ENCODE assay signal across 8 cellular contexts in genomic region chr18:50880108-50880465, GRCh38.
DNase-seq lines count a peak whose midpoint lies in the region; ATAC-seq and TF ChIP-seq lines count a peak whose summit lies in the region.

No MANE protein-coding gene starts in this region.

- no peaks in the 10 kb centered on the region for H3K9me3 ChIP-seq in muscle layer of duodenum (ENCODE audit: control insufficient read depth in 1 of 2, low read length in 2 of 2)

- no peak for TF ChIP-seq CTCF in GM10248 (IDR thresholded peaks at IDR 0.05; ENCODE audit: control extremely low read depth, extremely low read depth, low read depth, missing control alignments)
- TF ChIP-seq CTCF in brain microvascular endothelial cell (IDR thresholded peaks at IDR 0.05; ENCODE audit: low read depth, low read length, missing control alignments), result no peak

- POLR2A ChIA-PET in GM10248 (lab: Yijun Ruan, JAX) (interaction anchor here (1.4 kb wide), 1 partner anchor 150 kb away, joined by 5 read pairs; the partner anchor contains the start of gene SMAD4), HEK293T (lab: Yijun Ruan, JAX) (no interaction called here)

- H3K27me3 ChIP-seq in brain microvascular endothelial cell (replicated peaks) (no peaks in the 10 kb centered on the region), muscle layer of duodenum (ENCODE audit: low read depth, low read length) (no peaks in the 10 kb centered on the region)

- in situ Hi-C loops in brain microvascular endothelial cell (cut with HindIII; ENCODE audit: low pct_ligation_motif_present, low sequenced_read_pairs), result no loop called here

- ATAC-seq in HG03520 (IDR thresholded peaks at IDR 0.05; ENCODE audit: unreplicated experiment), result peak; percentile 5

- no peaks in the 10 kb centered on the region for H3K36me3 ChIP-seq in brain microvascular endothelial cell (replicated peaks)
- no peaks in the 10 kb centered on the region for H3K36me3 ChIP-seq in muscle layer of duodenum (ENCODE audit: control insufficient read depth in 1 of 2, insufficient read depth in 2 of 2, low read length in 2 of 2)

- peaks cover 0 to 17% of the 10 kb centered on the region in 2 donors for H3K4me1 ChIP-seq in muscle layer of duodenum (ENCODE audit: control insufficient read depth in 1 of 2, insufficient read depth in 2 of 2, low read length in 2 of 2)

- H3K27ac ChIP-seq in brain microvascular endothelial cell (no peak overlapping the region), muscle layer of duodenum (ENCODE audit: low read length) (peak overlapping the region; percentile 86)

- DNase-seq in GM10248 (ENCODE audit: extremely low spot score) (peak; percentile 20), brain microvascular endothelial cell (no peak), COLO829 (ENCODE audit: low spot score) (no peak), HEK293T (ENCODE audit: extremely low spot score) (no peak), CD1c-positive myeloid dendritic cell (ENCODE audit: extremely low spot score) (no peak), T-helper 9 cell (no peak)

- H3K4me3 ChIP-seq in brain microvascular endothelial cell (ENCODE audit: low read depth, low read length), result peak overlapping the region; percentile 91
- peak overlapping the region; percentile 88 for H3K4me3 ChIP-seq in muscle layer of duodenum (ENCODE audit: low read depth in 1 of 2, low read length in 2 of 2)

- CTCF ChIA-PET in GM10248 (lab: Yijun Ruan, JAX) (interaction anchor here (1.0 to 1.2 kb wide), 3 partner anchors 9 to 19 kb away, joined by 3 to 4 read pairs (median 3); no protein-coding TSS in a partner anchor), HEK293T (lab: Yijun Ruan, JAX) (interaction anchor here (0.6 kb wide), 1 partner anchor 88 kb away, joined by 3 read pairs; no protein-coding TSS in a partner anchor)

TF ChIP-seq in HEK293T, 16 proteins besides CTCF, POLR2A, EP300 and RAD21:
- no peak for TF ChIP-seq ARNT (IDR thresholded peaks at IDR 0.05)
- no peak for TF ChIP-seq L3MBTL2 (conservative IDR thresholded peaks at IDR 0.05)
- TF ChIP-seq HDGF (IDR thresholded peaks at IDR 0.05; ENCODE audit: borderline replicate concordance), result no peak
- TF ChIP-seq FOXA1 (IDR thresholded peaks at IDR 0.05), result no peak
- no peak for TF ChIP-seq BHLHE40 (IDR thresholded peaks at IDR 0.05; ENCODE audit: borderline replicate concordance)
